Comparison of ENCODE assay signal across 15 cellular contexts in genomic region chr3:25074151-25074550, GRCh38.
"Had no signal": no experiment of that assay in that cellular context is flagged by ENCODE, and none has a peak within 500 bp of the region (broad histone marks: within the 10 kb centered on the region; RNA-seq: fewer than 3 reads in every experiment).

No MANE protein-coding gene starts in this region.

- H3K79me2 ChIP-seq: hepatocyte had no signal

- H3K4me3 ChIP-seq: hepatocyte, left lung, pancreas, thyroid gland had no signal

- H3K9me3 ChIP-seq: left lung, pancreas, thyroid gland had no signal

- H3K36me3 Mint-ChIP-seq: activated naive CD8-positive, alpha-beta T cell treated with anti-CD3 and anti-CD28 coated beads, Interleukin-2, amount 10 ng/mL, durations not matched to agents 7 days and 5 days; stimulated activated naive B cell treated with anti-CD40 and anti-IgM and Interleukin-4, amounts not matched to agents 10 μg/mL and 1 μg/mL and 100 μg/mL, for 72 hours had no signal

- H3K27me3 ChIP-seq: brain microvascular endothelial cell, hepatocyte, left lung, pancreas, thyroid gland had no signal

- H3K27ac ChIP-seq: brain microvascular endothelial cell, hepatocyte, left lung, pancreas, thyroid gland had no signal

- DNase-seq: activated CD4-positive, alpha-beta T cell treated with anti-CD3 and anti-CD28 coated beads, Interleukin-2, amount 50 U/mL, for 1 hour; activated CD4-positive, CD25-positive, alpha-beta regulatory T cell; activated CD8-positive, alpha-beta memory T cell treated with anti-CD3 and anti-CD28 coated beads for 24 hours; activated naive CD4-positive, alpha-beta T cell; activated naive CD8-positive, alpha-beta T cell treated with anti-CD3 and anti-CD28 coated beads, Interleukin-2, amount 10 ng/mL, durations not matched to agents 7 days and 5 days; brain microvascular endothelial cell; erythroblast; left lung; pancreas; stimulated activated CD4-positive, alpha-beta T cell treated with anti-CD3 and anti-CD28 coated beads, Interleukin-4, amount 100 ng/mL, for 1 hour; stimulated activated naive B cell treated with anti-CD40 and anti-IgM and Interleukin-4, amounts not matched to agents 10 μg/mL and 1 μg/mL and 100 μg/mL, for 72 hours; thyroid gland had no signal

- ATAC-seq: left lung; pancreas; stimulated activated naive B cell treated with anti-CD40 and anti-IgM and Interleukin-4, amounts not matched to agents 10 μg/mL and 1 μg/mL and 100 μg/mL, for 72 hours had no signal

- H2AFZ ChIP-seq: hepatocyte had no signal

- H3K36me3 ChIP-seq: brain microvascular endothelial cell, left lung, pancreas, thyroid gland had no signal

- H3K4me2 ChIP-seq: hepatocyte had no signal

- H3K27ac Mint-ChIP-seq: activated naive CD8-positive, alpha-beta T cell treated with anti-CD3 and anti-CD28 coated beads, Interleukin-2, amount 10 ng/mL, durations not matched to agents 7 days and 5 days; activated T-helper 1 cell treated with anti-CD3 and anti-CD28 coated beads, Interleukin-12 subunit alpha, Interleukin-12 subunit beta, Interleukin-2, Interleukin-4 antibody, amounts not matched to agents 30 ng/mL and 10 ng/mL and 1 ng/mL, durations not matched to agents 14 hours and 24 hours and 36 hours; stimulated activated naive B cell treated with anti-CD40 and anti-IgM and Interleukin-4, amounts not matched to agents 10 μg/mL and 1 μg/mL and 100 μg/mL, for 72 hours; T-helper 2 cell treated with Interferon-gamma antibody and Interleukin-4, amounts not matched to agents 5 μg/mL and 100 μg/mL, for 36 hours had no signal

- H3K27me3 Mint-ChIP-seq: activated naive CD8-positive, alpha-beta T cell treated with anti-CD3 and anti-CD28 coated beads, Interleukin-2, amount 10 ng/mL, durations not matched to agents 7 days and 5 days; stimulated activated naive B cell treated with anti-CD40 and anti-IgM and Interleukin-4, amounts not matched to agents 10 μg/mL and 1 μg/mL and 100 μg/mL, for 72 hours had no signal

- H3K4me1 Mint-ChIP-seq: activated naive CD8-positive, alpha-beta T cell treated with anti-CD3 and anti-CD28 coated beads, Interleukin-2, amount 10 ng/mL, durations not matched to agents 7 days and 5 days; stimulated activated naive B cell treated with anti-CD40 and anti-IgM and Interleukin-4, amounts not matched to agents 10 μg/mL and 1 μg/mL and 100 μg/mL, for 72 hours had no signal

- H3K4me3 Mint-ChIP-seq: activated naive CD8-positive, alpha-beta T cell treated with anti-CD3 and anti-CD28 coated beads, Interleukin-2, amount 10 ng/mL, durations not matched to agents 7 days and 5 days; activated T-helper 1 cell treated with anti-CD3 and anti-CD28 coated beads, Interleukin-12 subunit alpha, Interleukin-12 subunit beta, Interleukin-2, Interleukin-4 antibody, amounts not matched to agents 30 ng/mL and 10 ng/mL and 1 ng/mL, durations not matched to agents 14 hours and 24 hours and 36 hours; stimulated activated naive B cell treated with anti-CD40 and anti-IgM and Interleukin-4, amounts not matched to agents 10 μg/mL and 1 μg/mL and 100 μg/mL, for 72 hours; T-helper 2 cell treated with Interferon-gamma antibody and Interleukin-4, amounts not matched to agents 5 μg/mL and 100 μg/mL, for 36 hours had no signal

- H3K4me1 ChIP-seq: left lung, pancreas, thyroid gland had no signal
